In the genomic region with DNA sequence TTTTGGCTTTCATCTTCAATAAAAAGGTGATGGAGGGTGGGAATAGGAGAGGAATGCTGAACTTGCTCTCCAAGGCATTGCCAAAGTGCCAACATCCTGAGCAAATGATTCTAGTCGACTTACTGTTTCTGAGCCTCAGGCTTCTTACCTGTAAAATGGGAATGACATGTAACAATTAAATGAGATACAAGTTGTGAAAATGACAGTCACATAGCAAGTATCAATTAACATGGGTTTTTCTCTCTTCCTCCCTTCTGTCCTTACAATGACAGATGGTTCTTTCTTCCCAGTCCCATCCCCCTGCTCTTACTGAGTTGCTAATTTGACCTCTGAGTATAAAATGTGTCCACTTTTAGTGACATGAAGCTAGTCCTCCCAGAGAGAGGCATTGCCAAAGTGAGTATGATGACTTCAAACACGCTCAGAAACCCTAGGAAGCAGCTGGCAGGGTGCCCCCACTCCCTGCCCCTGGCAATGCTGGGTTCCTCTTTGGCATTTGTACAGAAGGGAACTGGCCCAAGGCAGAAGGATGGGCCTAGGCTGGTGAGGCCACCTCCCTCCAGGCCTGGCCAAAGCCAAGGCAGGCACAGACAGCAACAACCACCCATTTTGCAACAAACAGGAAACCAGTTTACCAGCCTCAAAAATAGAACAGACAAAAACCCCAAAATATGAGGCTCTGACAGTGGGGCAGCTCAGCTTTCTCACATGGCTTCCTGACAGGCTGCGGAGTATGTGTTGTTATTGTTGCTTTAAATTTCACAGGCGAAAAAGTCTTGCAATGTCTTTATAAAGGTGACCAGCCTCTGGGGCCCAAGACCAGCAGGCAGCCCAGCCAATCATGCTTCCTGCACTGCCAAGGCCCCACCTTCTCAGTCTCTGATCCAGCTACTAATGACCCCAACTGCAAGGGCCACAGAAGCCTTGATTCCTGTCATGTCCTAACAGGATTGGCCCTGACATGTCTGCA, we compare ENCODE assay signal across 8 cellular contexts.
DNase-seq lines count a peak whose midpoint lies in the region; ATAC-seq and TF ChIP-seq lines count a peak whose summit lies in the region.

No MANE protein-coding gene starts in this region.

- ATAC-seq in GM19463 (IDR thresholded peaks at IDR 0.05; ENCODE audit: unreplicated experiment), result peak; percentile 35
- ATAC-seq in GM19328 (IDR thresholded peaks at IDR 0.05; ENCODE audit: unreplicated experiment), result no peak
- ATAC-seq in GM18505 (IDR thresholded peaks at IDR 0.05; ENCODE audit: unreplicated experiment), result no peak

- DNase-seq in M059J (ENCODE audit: low read depth) (peak; percentile 73), anterior cingulate cortex (lab: John Stamatoyannopoulos, UW) (peak in 45 of 58 donors; percentile 9 to 76 (median 37)), midbrain (lab: John Stamatoyannopoulos, UW) (peak; percentile 65), stomach (no peak), HCEC 1CT (no peak)

- no peak overlapping the region for H3K4me3 ChIP-seq in stomach

- peaks cover 0 to 31% (median 2%) of the 10 kb centered on the region in 4 donors for H3K4me1 ChIP-seq in stomach

- intact Hi-C loops in stomach (cut with DNase I; ENCODE audit: low total_unique reads), result no loop called here

- no peaks in the 10 kb centered on the region for H3K9me3 ChIP-seq in stomach

- no peaks in the 10 kb centered on the region for H3K27me3 ChIP-seq in stomach

- no peak for TF ChIP-seq EP300 in stomach (IDR thresholded peaks at IDR 0.05)

- WGBS in stomach, 5 donors, result 63 to 71% (median 67%) methylated on average over 4 of the region's 4 CpGs

- no peaks in the 10 kb centered on the region for H3K36me3 ChIP-seq in stomach

- H3K27ac ChIP-seq in stomach, result peak overlapping the region in 2 of 5 donors; percentile 40 to 58

- no peak for TF ChIP-seq CTCF in stomach (IDR thresholded peaks at IDR 0.05)

- no peak for TF ChIP-seq POLR2A in stomach (IDR thresholded peaks at IDR 0.05)
- no peak for TF ChIP-seq POLR2A in GM18505 (IDR thresholded peaks at IDR 0.05; ENCODE audit: borderline replicate concordance, extremely low read depth, insufficient read depth, insufficient read length)

Comparison
In these comparisons a context has a peak if more than half of its experiments do, and no peak if none do; other contexts are left out.
1. DNase-seq: peak in M059J (single experiment), anterior cingulate cortex (45 of 58) and midbrain (single experiment); none in stomach (single experiment) and HCEC 1CT (single experiment).